ENCODE assay signal across 8 cellular contexts in the genomic region with DNA sequence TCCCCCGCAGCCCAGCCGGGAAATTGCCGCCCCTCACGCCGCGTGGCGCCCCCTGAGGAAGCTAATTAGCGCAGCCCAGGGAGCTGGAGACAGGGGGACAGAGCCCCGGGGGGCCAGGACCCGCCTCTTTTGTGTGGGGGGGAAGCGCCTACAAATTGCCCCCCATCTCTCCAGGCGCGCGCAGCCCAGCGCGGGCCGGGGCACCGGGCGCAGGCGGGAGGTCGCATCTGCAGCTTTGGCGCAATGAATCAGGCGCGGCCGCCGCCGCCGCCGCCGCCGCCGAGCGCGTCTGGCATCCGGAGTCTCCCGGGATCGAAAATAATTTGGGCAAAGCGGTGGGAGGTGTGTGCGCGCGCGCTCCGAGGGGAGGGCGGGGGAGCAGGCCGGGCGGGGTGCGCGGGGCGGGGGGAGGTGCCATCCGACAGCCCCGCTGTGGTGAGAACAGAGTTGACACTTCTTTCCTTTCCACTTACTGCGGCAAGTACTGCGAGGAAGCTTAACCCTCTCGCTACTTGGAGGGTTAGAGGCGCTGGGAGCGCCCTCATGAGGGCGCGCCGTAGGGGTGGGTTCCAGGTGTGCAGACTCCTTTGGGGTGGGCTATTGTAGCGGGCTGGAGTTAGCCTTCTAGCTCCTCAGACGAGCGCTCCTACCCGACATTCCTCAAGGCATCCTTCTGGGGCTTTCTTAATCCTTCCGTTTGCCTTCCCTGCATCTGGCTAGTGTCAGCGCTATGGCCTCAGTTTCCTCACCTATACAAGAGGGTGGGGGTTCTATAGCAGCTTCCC.
DNase-seq lines count a peak whose midpoint lies in the region; ATAC-seq, FAIRE-seq and TF ChIP-seq lines count a peak whose summit lies in the region.

No MANE protein-coding gene starts in this region.

- H4K8ac ChIP-seq in H1 (ENCODE audit: extremely low read depth, insufficient read depth, low read length) = peak overlapping the region; percentile 77

- no peak overlapping the region for H3K27ac Mint-ChIP-seq in activated CD4-positive, alpha-beta memory T cell treated with anti-CD3 and anti-CD28 coated beads, Interleukin-2, amount 10 ng/mL, durations not matched to agents 7 days and 5 days
- peak overlapping the region; percentile 82 for H3K27ac Mint-ChIP-seq in stimulated activated memory B cell treated with anti-CD40 and anti-IgM and Interleukin-4, amounts not matched to agents 10 μg/mL and 1 μg/mL and 100 μg/mL, for 72 hours

- H4K20me1 ChIP-seq in H1 (replicated peaks in 1 of 2; ENCODE audit: control insufficient read depth in 1 of 2, insufficient read depth in 2 of 2, low read length in 2 of 2) = no peaks in the 10 kb centered on the region

- no peak for FAIRE-seq in H1 (lab: Jason Lieb, UNC)

- H4K91ac ChIP-seq in H1 (replicated peaks; ENCODE audit: insufficient read length, low read length) = peak overlapping the region; percentile 90

- peak overlapping the region; percentile 75 for H3K18ac ChIP-seq in H1 (ENCODE audit: extremely low read depth, low read length)

- peak overlapping the region; percentile 40 to 79 (median 54) for H3K4me3 ChIP-seq in H1 (ENCODE audit: extremely low read depth in 1 of 4, insufficient read depth in 2 of 4, low read depth in 3 of 4, low read length in 4 of 4)

- peak; percentile 28 to 61; a peak in 3 of 4 replicates for TF ChIP-seq RAD21 in H1 (IDR thresholded peaks at IDR 0.05 in 1 of 2, conservative IDR thresholded peaks at IDR 0.05 in 1 of 2; ENCODE audit: low read depth in 2 of 2, low read length in 2 of 2)

- H2BK5ac ChIP-seq in H1 (ENCODE audit: low read depth, low read length) = peak overlapping the region; percentile 28; the same call in 1 of the 2 replicates

- TF ChIP-seq EP300 in H1 (IDR thresholded peaks at IDR 0.05; ENCODE audit: borderline replicate concordance in 1 of 2, low read depth in 2 of 2, low read length in 2 of 2) = 0 out of 3 replicates have a peak, but pooled peaks of 1 of the 2 experiments have one; percentile 29

- H3K4me2 ChIP-seq in H1 (ENCODE audit: insufficient read depth in 1 of 2, low read depth in 2 of 2, low read length in 2 of 2) = peak overlapping the region; percentile 83 to 98

- peak overlapping the region; percentile 37; the same call in 1 of the 2 replicates for H2BK20ac ChIP-seq in H1 (ENCODE audit: low read length)

- no peaks in the 10 kb centered on the region for H3K9me3 Mint-ChIP-seq in activated CD4-positive, alpha-beta memory T cell treated with anti-CD3 and anti-CD28 coated beads, Interleukin-2, amount 10 ng/mL, durations not matched to agents 7 days and 5 days
- no peaks in the 10 kb centered on the region for H3K9me3 Mint-ChIP-seq in stimulated activated memory B cell treated with anti-CD40 and anti-IgM and Interleukin-4, amounts not matched to agents 10 μg/mL and 1 μg/mL and 100 μg/mL, for 72 hours

- TF ChIP-seq POLR2A in H1 (IDR thresholded peaks at IDR 0.05; ENCODE audit: control extremely low read depth in 1 of 2, low read depth in 2 of 2, low read length in 2 of 2) = peak in 1 of 2 experiments; percentile 40; a peak in 1 of 3 replicates

- DNase-seq in AG09319 (ENCODE audit: extremely low read depth, low read depth) = no peak
- DNase-seq in GM20000 (ENCODE audit: low spot score) = peak; percentile 70
- peak; percentile 59 for DNase-seq in NCI-H226
- peak; percentile 46 for DNase-seq in activated CD4-positive, alpha-beta memory T cell treated with anti-CD3 and anti-CD28 coated beads, Interleukin-2, amount 10 ng/mL, durations not matched to agents 7 days and 5 days
- peak in 1 of 2 experiments; percentile 82 for DNase-seq in H1 (ENCODE audit: low read depth in 1 of 2, low spot score in 2 of 2)
- peak; percentile 59 for DNase-seq in midbrain (lab: John Stamatoyannopoulos, UW)
- no peak for DNase-seq in NCI-H1048 (lab: John Stamatoyannopoulos, UW)

- H3K36me3 ChIP-seq in H1 (ENCODE audit: control insufficient read depth in 2 of 4, insufficient read depth in 4 of 4, low read length in 3 of 4) = no peaks in the 10 kb centered on the region

- no peak overlapping the region for H2AFZ ChIP-seq in H1 (ENCODE audit: low read length)

- H2BK120ac ChIP-seq in H1 (replicated peaks; ENCODE audit: low read depth, low read length) = peak overlapping the region; percentile 91

- peak; percentile 25 for TF ChIP-seq CTCF in AG09319 (IDR thresholded peaks at IDR 0.05; ENCODE audit: low read depth, low read length)
- TF ChIP-seq CTCF in GM20000 (IDR thresholded peaks at IDR 0.05; ENCODE audit: extremely low read depth, missing control alignments) = peak; percentile 38
- TF ChIP-seq CTCF in H1 (IDR thresholded peaks at IDR 0.05; ENCODE audit: control extremely low read depth in 1 of 3, insufficient read depth in 1 of 3, low read depth in 1 of 3, low read length in 3 of 3) = peak in 2 of 3 experiments; percentile 35 to 36; a peak in 3 of 4 replicates

- H2BK15ac ChIP-seq in H1 (ENCODE audit: low read length) = peak overlapping the region; percentile 50; the same call in 1 of the 2 replicates

- no peak overlapping the region for H3K56ac ChIP-seq in H1 (replicated peaks; ENCODE audit: insufficient read length, low read depth, low read length)

- no peak overlapping the region for H2AK5ac ChIP-seq in H1 (ENCODE audit: low read depth, low read length)

- no peak overlapping the region for H3K14ac ChIP-seq in H1 (ENCODE audit: insufficient read length)

- 3% methylated on average over 21 of the region's 65 CpGs; no CpG with 5 or more reads in 1 of the 2 experiments for WGBS in H1 (ENCODE audit: extremely low coverage in 1 of 2, insufficient coverage in 1 of 2, insufficient read length in 1 of 2, insufficient replicate concordance in 2 of 2, low coverage in 1 of 2, low lambda C conversion rate in 2 of 2, missing lambda C conversion rate in 1 of 2), 2 experiments

- no peaks in the 10 kb centered on the region; a peak in 1 of 4 replicates for H3K79me2 ChIP-seq in H1 (ENCODE audit: control insufficient read depth in 1 of 2, insufficient read depth in 2 of 2, low read length in 2 of 2)

- H2BK12ac ChIP-seq in H1 (ENCODE audit: low read depth, low read length) = peak overlapping the region; percentile 18; the same call in 1 of the 2 replicates

- CTCF ChIA-PET in activated CD4-positive, alpha-beta memory T cell treated with anti-CD3 and anti-CD28 coated beads, Interleukin-2, amount 10 ng/mL, durations not matched to agents 7 days and 5 days (lab: Charles Lee) = interaction anchor here (0.7 to 2.3 kb wide), 7 partner anchors 10 to 187 kb away, joined by 3 to 11 read pairs (median 5); no protein-coding TSS in a partner anchor
- CTCF ChIA-PET in H1 (lab: Charles Lee; ENCODE audit: partially characterized antibody) = interaction anchor here (0.6 to 8.4 kb wide), 34 partner anchors 9 to 418 kb away, joined by 3 to 141 read pairs (median 6); partner anchors contain the start of gene CXXC5

- peak; percentile 64 for ATAC-seq in stimulated activated memory B cell treated with anti-CD40 and anti-IgM and Interleukin-4, amounts not matched to agents 10 μg/mL and 1 μg/mL and 100 μg/mL, for 72 hours

- H3K4me3 Mint-ChIP-seq in activated CD4-positive, alpha-beta memory T cell treated with anti-CD3 and anti-CD28 coated beads, Interleukin-2, amount 10 ng/mL, durations not matched to agents 7 days and 5 days = peak overlapping the region; percentile 53
- H3K4me3 Mint-ChIP-seq in stimulated activated memory B cell treated with anti-CD40 and anti-IgM and Interleukin-4, amounts not matched to agents 10 μg/mL and 1 μg/mL and 100 μg/mL, for 72 hours = peak overlapping the region; percentile 79

- no peaks in the 10 kb centered on the region for H3K9me3 ChIP-seq in H1 (ENCODE audit: insufficient read depth in 2 of 2, low read depth in 1 of 2, low read length in 1 of 2)

- H4K5ac ChIP-seq in H1 (ENCODE audit: insufficient read length, low read depth, low read length) = peak overlapping the region; percentile 2

- H3K4me1 Mint-ChIP-seq in activated CD4-positive, alpha-beta memory T cell treated with anti-CD3 and anti-CD28 coated beads, Interleukin-2, amount 10 ng/mL, durations not matched to agents 7 days and 5 days = peaks cover 10% of the 10 kb centered on the region
- peaks cover 37% of the 10 kb centered on the region for H3K4me1 Mint-ChIP-seq in stimulated activated memory B cell treated with anti-CD40 and anti-IgM and Interleukin-4, amounts not matched to agents 10 μg/mL and 1 μg/mL and 100 μg/mL, for 72 hours

- 0 out of 2 replicates have a peak overlapping the region, but pooled peaks have one; percentile 14 for H3K27ac ChIP-seq in H1 (ENCODE audit: low read depth, low read length)

- peaks cover 13 to 35% (median 24%) of the 10 kb centered on the region in 4 experiments for H3K4me1 ChIP-seq in H1 (replicated peaks in 1 of 4; ENCODE audit: control insufficient read depth in 3 of 4, insufficient read depth in 4 of 4, low read length in 3 of 4)

- no peak overlapping the region for H3K23ac ChIP-seq in H1 (ENCODE audit: insufficient read length)

- no peaks in the 10 kb centered on the region for H3K36me3 Mint-ChIP-seq in activated CD4-positive, alpha-beta memory T cell treated with anti-CD3 and anti-CD28 coated beads, Interleukin-2, amount 10 ng/mL, durations not matched to agents 7 days and 5 days (ENCODE audit: low read depth)
- H3K36me3 Mint-ChIP-seq in stimulated activated memory B cell treated with anti-CD40 and anti-IgM and Interleukin-4, amounts not matched to agents 10 μg/mL and 1 μg/mL and 100 μg/mL, for 72 hours = no peaks in the 10 kb centered on the region

- no peaks in the 10 kb centered on the region for H3K79me1 ChIP-seq in H1 (ENCODE audit: low read depth, low read length)

- H3K23me2 ChIP-seq in H1 (ENCODE audit: low read depth, low read length) = peaks cover 20% of the 10 kb centered on the region

- no peak overlapping the region for H3K4ac ChIP-seq in H1 (replicated peaks; ENCODE audit: insufficient read length, low read depth, low read length)

- peaks cover 45% of the 10 kb centered on the region for H3K27me3 Mint-ChIP-seq in activated CD4-positive, alpha-beta memory T cell treated with anti-CD3 and anti-CD28 coated beads, Interleukin-2, amount 10 ng/mL, durations not matched to agents 7 days and 5 days
- H3K27me3 Mint-ChIP-seq in stimulated activated memory B cell treated with anti-CD40 and anti-IgM and Interleukin-4, amounts not matched to agents 10 μg/mL and 1 μg/mL and 100 μg/mL, for 72 hours = no peaks in the 10 kb centered on the region

- H3K9ac ChIP-seq in H1 (replicated peaks in 1 of 4; ENCODE audit: extremely low read depth in 1 of 4, low read depth in 3 of 4, low read length in 3 of 4) = peak overlapping the region in 2 of 4 experiments; percentile 72 to 78; a peak in 2 of 7 replicates

- POLR2A ChIA-PET in activated CD4-positive, alpha-beta memory T cell treated with anti-CD3 and anti-CD28 coated beads, Interleukin-2, amount 10 ng/mL, durations not matched to agents 7 days and 5 days (lab: Charles Lee) = interaction anchor here (0.6 to 1.6 kb wide), 5 partner anchors 11 to 1136 kb away, joined by 3 read pairs; partner anchors contain the start of gene HSPA9
- POLR2A ChIA-PET in H1 (lab: Charles Lee; ENCODE audit: partially characterized antibody) = interaction anchor here (0.7 to 7.7 kb wide), 27 partner anchors 12 to 212 kb away, joined by 3 to 136 read pairs (median 6); partner anchors contain the start of gene CXXC5

- peaks cover 0 to 11% (median 9%) of the 10 kb centered on the region in 4 experiments; a peak in 4 of 7 replicates for H3K27me3 ChIP-seq in H1 (replicated peaks in 1 of 4; ENCODE audit: control insufficient read depth in 3 of 4, extremely low read depth in 1 of 4, insufficient read depth in 3 of 4, low read length in 3 of 4)

Comparison
In these comparisons a context has a peak if more than half of its experiments do, and no peak if none do; other contexts are left out.
1. DNase-seq: peak in GM20000 (single experiment), NCI-H226 (single experiment), activated CD4-positive, alpha-beta memory T cell treated with anti-CD3 and anti-CD28 coated beads, Interleukin-2, amount 10 ng/mL, durations not matched to agents 7 days and 5 days (single experiment) and midbrain (single experiment); none in AG09319 (single experiment) and NCI-H1048 (single experiment).
2. Peak in every context shown above with its lines, with median percentiles within 50 percentile points of each other: CTCF ChIP-seq.